ENCODE assay signal across 1 cellular context in the genomic region with DNA sequence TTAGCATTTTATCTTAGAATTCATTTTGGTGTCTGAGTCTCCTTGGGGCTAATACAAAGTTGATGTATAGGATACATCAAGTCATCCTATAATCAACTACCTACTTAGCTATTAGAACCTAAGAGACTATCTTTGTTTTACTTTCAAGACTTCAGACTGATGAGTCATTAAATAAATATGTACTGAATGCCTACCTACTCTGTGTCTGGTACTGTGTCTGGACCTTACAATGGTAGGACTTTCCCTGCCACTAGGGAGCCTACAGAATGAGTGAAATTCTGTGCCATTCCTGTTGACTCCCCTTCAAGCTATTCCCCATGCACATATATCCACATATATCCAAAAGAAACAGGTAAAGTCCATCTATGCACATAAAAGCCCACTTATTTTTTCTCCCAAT.
TF ChIP-seq lines count a peak whose summit lies in the region.

No MANE protein-coding gene starts in this region.

TF ChIP-seq in GM12878, 131 proteins besides CTCF, POLR2A, EP300 and RAD21 (continued from another document):
- TF ChIP-seq, protein P1, sequence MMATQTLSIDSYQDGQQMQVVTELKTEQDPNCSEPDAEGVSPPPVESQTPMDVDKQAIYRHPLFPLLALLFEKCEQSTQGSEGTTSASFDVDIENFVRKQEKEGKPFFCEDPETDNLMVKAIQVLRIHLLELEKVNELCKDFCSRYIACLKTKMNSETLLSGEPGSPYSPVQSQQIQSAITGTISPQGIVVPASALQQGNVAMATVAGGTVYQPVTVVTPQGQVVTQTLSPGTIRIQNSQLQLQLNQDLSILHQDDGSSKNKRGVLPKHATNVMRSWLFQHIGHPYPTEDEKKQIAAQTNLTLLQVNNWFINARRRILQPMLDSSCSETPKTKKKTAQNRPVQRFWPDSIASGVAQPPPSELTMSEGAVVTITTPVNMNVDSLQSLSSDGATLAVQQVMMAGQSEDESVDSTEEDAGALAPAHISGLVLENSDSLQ (IDR thresholded peaks at IDR 0.05), result no peak
- no peak for TF ChIP-seq CHD4 (IDR thresholded peaks at IDR 0.05)
- TF ChIP-seq RELA (IDR thresholded peaks at IDR 0.05; ENCODE audit: borderline replicate concordance, partially characterized antibody), result no peak
- TF ChIP-seq CBX3 (IDR thresholded peaks at IDR 0.05; ENCODE audit: borderline replicate concordance, low read depth), result no peak
- TF ChIP-seq, protein P2, sequence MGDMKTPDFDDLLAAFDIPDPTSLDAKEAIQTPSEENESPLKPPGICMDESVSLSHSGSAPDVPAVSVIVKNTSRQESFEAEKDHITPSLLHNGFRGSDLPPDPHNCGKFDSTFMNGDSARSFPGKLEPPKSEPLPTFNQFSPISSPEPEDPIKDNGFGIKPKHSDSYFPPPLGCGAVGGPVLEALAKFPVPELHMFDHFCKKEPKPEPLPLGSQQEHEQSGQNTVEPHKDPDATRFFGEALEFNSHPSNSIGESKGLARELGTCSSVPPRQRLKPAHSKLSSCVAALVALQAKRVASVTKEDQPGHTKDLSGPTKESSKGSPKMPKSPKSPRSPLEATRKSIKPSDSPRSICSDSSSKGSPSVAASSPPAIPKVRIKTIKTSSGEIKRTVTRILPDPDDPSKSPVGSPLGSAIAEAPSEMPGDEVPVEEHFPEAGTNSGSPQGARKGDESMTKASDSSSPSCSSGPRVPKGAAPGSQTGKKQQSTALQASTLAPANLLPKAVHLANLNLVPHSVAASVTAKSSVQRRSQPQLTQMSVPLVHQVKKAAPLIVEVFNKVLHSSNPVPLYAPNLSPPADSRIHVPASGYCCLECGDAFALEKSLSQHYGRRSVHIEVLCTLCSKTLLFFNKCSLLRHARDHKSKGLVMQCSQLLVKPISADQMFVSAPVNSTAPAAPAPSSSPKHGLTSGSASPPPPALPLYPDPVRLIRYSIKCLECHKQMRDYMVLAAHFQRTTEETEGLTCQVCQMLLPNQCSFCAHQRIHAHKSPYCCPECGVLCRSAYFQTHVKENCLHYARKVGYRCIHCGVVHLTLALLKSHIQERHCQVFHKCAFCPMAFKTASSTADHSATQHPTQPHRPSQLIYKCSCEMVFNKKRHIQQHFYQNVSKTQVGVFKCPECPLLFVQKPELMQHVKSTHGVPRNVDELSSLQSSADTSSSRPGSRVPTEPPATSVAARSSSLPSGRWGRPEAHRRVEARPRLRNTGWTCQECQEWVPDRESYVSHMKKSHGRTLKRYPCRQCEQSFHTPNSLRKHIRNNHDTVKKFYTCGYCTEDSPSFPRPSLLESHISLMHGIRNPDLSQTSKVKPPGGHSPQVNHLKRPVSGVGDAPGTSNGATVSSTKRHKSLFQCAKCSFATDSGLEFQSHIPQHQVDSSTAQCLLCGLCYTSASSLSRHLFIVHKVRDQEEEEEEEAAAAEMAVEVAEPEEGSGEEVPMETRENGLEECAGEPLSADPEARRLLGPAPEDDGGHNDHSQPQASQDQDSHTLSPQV (IDR thresholded peaks at IDR 0.05), result no peak
- TF ChIP-seq HDAC2 (IDR thresholded peaks at IDR 0.05), result no peak
- TF ChIP-seq, protein P3, sequence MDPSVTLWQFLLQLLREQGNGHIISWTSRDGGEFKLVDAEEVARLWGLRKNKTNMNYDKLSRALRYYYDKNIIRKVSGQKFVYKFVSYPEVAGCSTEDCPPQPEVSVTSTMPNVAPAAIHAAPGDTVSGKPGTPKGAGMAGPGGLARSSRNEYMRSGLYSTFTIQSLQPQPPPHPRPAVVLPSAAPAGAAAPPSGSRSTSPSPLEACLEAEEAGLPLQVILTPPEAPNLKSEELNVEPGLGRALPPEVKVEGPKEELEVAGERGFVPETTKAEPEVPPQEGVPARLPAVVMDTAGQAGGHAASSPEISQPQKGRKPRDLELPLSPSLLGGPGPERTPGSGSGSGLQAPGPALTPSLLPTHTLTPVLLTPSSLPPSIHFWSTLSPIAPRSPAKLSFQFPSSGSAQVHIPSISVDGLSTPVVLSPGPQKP (IDR thresholded peaks at IDR 0.05; ENCODE audit: low read depth, low read length), result no peak
- TF ChIP-seq ASH2L (IDR thresholded peaks at IDR 0.05; ENCODE audit: borderline replicate concordance, low read depth), result no peak
- no peak for TF ChIP-seq SMAD5 (IDR thresholded peaks at IDR 0.05; ENCODE audit: low read depth)
- no peak for TF ChIP-seq NFYA (IDR thresholded peaks at IDR 0.05; ENCODE audit: borderline replicate concordance, low read depth, low read length)
- TF ChIP-seq, protein P4, sequence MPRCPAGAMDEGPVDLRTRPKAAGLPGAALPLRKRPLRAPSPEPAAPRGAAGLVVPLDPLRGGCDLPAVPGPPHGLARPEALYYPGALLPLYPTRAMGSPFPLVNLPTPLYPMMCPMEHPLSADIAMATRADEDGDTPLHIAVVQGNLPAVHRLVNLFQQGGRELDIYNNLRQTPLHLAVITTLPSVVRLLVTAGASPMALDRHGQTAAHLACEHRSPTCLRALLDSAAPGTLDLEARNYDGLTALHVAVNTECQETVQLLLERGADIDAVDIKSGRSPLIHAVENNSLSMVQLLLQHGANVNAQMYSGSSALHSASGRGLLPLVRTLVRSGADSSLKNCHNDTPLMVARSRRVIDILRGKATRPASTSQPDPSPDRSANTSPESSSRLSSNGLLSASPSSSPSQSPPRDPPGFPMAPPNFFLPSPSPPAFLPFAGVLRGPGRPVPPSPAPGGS (IDR thresholded peaks at IDR 0.05; ENCODE audit: borderline replicate concordance, insufficient read depth, low read depth, low read length, poor library complexity, severe bottlenecking), result no peak
